In genomic region chr7:47537716-47538640, GRCh38 we compare ENCODE assay signal across 10 cellular contexts. TPM values are rescaled to one million over a fixed set of nuclear protein-coding genes. Genes with fewer than 3 reads are reported as not detected.
DNase-seq lines count a peak whose midpoint lies in the region; ATAC-seq and TF ChIP-seq lines count a peak whose summit lies in the region.
"Had no signal": no experiment of that assay in that cellular context is flagged by ENCODE, and none has a peak within 500 bp of the region (broad histone marks: within the 10 kb centered on the region; RNA-seq: fewer than 3 reads in every experiment).

No MANE protein-coding gene starts in this region.

- peaks cover 28% of the 10 kb centered on the region for H3K27me3 ChIP-seq in GM23338 (ENCODE audit: insufficient read depth)
- no peaks in the 10 kb centered on the region for H3K27me3 ChIP-seq in right lobe of liver
- H3K27me3 ChIP-seq in smooth muscle cell (ENCODE audit: low read depth), result no peaks in the 10 kb centered on the region
- peaks cover 62% of the 10 kb centered on the region for H3K27me3 ChIP-seq in A673 (replicated peaks; ENCODE audit: insufficient read depth, low read depth, low read length, poor library complexity)

- H3K4me2 ChIP-seq in GM23338, result peak overlapping the region; percentile 87
- peak overlapping the region; percentile 98 for H3K4me2 ChIP-seq in smooth muscle cell

- ATAC-seq in GM23338 (no peak), right lobe of liver (no peak), sciatic nerve (no peak)
- ATAC-seq: activated CD8-positive, alpha-beta memory T cell treated with anti-CD3 and anti-CD28 coated beads, Interleukin-2, amount 10 ng/mL, durations not matched to agents 7 days and 5 days had no signal

- no peaks in the 10 kb centered on the region for H3K9me2 ChIP-seq in GM23338 (ENCODE audit: insufficient read depth)

- WGBS in right lobe of liver (ENCODE audit: insufficient coverage, low coverage, low lambda C conversion rate, missing lambda C conversion rate), result 43% methylated on average over 11 of the region's 17 CpGs
- WGBS in smooth muscle cell (ENCODE audit: low lambda C conversion rate), result 50% methylated on average over 17 of the region's 17 CpGs

- H3K9ac ChIP-seq in smooth muscle cell (ENCODE audit: low read depth), result peak overlapping the region; percentile 69

- no peak overlapping the region for H3K27ac Mint-ChIP-seq in GM23338
- H3K27ac Mint-ChIP-seq: activated CD8-positive, alpha-beta memory T cell treated with anti-CD3 and anti-CD28 coated beads, Interleukin-2, amount 10 ng/mL, durations not matched to agents 7 days and 5 days had no signal

- H3K4me3 Mint-ChIP-seq in GM23338, result peak overlapping the region; percentile 72
- H3K4me3 Mint-ChIP-seq: activated CD8-positive, alpha-beta memory T cell treated with anti-CD3 and anti-CD28 coated beads, Interleukin-2, amount 10 ng/mL, durations not matched to agents 7 days and 5 days had no signal

- peaks cover 17% of the 10 kb centered on the region for H4K20me1 ChIP-seq in GM23338 (replicated peaks; ENCODE audit: insufficient read depth)
- peaks cover 14% of the 10 kb centered on the region for H4K20me1 ChIP-seq in smooth muscle cell (ENCODE audit: low read depth)

- H3K36me3 Mint-ChIP-seq in GM23338 (ENCODE audit: low read depth), result peaks cover 5% of the 10 kb centered on the region; the same call in 1 of the 3 replicates
- H3K36me3 Mint-ChIP-seq: activated CD8-positive, alpha-beta memory T cell treated with anti-CD3 and anti-CD28 coated beads, Interleukin-2, amount 10 ng/mL, durations not matched to agents 7 days and 5 days had no signal

- BruUV-seq in A673 (replicated peaks; lab: Mats Ljungman, UMichigan), result no TSS peak

- H3K27ac ChIP-seq in GM23338 (ENCODE audit: low read depth) (no peak overlapping the region), right lobe of liver (peak overlapping the region; percentile 30 to 57 (median 55)), smooth muscle cell (ENCODE audit: low read depth) (peak overlapping the region; percentile 95), A673 (ENCODE audit: low read depth, low read length, poor library complexity, severe bottlenecking) (no peak overlapping the region)

- no peak for TF ChIP-seq POLR2A in right lobe of liver (IDR thresholded peaks at IDR 0.05)

- H2AFZ ChIP-seq in GM23338 (peak overlapping the region; percentile 60; the same call in 1 of the 2 replicates), smooth muscle cell (ENCODE audit: low read depth) (peak overlapping the region; percentile 28)

- H3K4me1 ChIP-seq in GM23338 (ENCODE audit: insufficient read depth), result peaks cover 41% of the 10 kb centered on the region
- H3K4me1 ChIP-seq in right lobe of liver, result peaks cover 0 to 58% (median 32%) of the 10 kb centered on the region in 4 donors
- peaks cover 51% of the 10 kb centered on the region for H3K4me1 ChIP-seq in smooth muscle cell (ENCODE audit: low read depth)
- no peaks in the 10 kb centered on the region for H3K4me1 ChIP-seq in A673 (ENCODE audit: insufficient read depth, low read length, poor library complexity, severe bottlenecking)

- peaks cover 53% of the 10 kb centered on the region for H3K4me1 Mint-ChIP-seq in GM23338
- H3K4me1 Mint-ChIP-seq: activated CD8-positive, alpha-beta memory T cell treated with anti-CD3 and anti-CD28 coated beads, Interleukin-2, amount 10 ng/mL, durations not matched to agents 7 days and 5 days had no signal

- intact Hi-C loops in right lobe of liver (cut with DNase I), result no loop called here
- intact Hi-C loops in A673 (cut with micrococcal nuclease; ENCODE audit: unreplicated experiment), result no loop called here
- intact Hi-C loops in sciatic nerve (cut with DNase I), result no loop called here

- H3K9me3 ChIP-seq in right lobe of liver (no peaks in the 10 kb centered on the region), smooth muscle cell (replicated peaks; ENCODE audit: low read depth) (no peaks in the 10 kb centered on the region), A673 (ENCODE audit: low read depth, low read length, poor library complexity, severe bottlenecking) (no peaks in the 10 kb centered on the region)

- CTCF ChIA-PET in A673 (lab: Charles Lee), result no interaction called here

- H3F3A ChIP-seq in GM23338 (replicated peaks; ENCODE audit: low read depth) (peaks cover 5% of the 10 kb centered on the region; the same call in 1 of the 2 replicates), smooth muscle cell (ENCODE audit: low read depth) (peaks cover 30% of the 10 kb centered on the region)

- DNase-seq in GM23338 (ENCODE audit: low spot score) (peak; percentile 13), cardiac fibroblast (ENCODE audit: low read depth in 2 of 2) (no peak), right lobe of liver (no peak), smooth muscle cell (lab: John Stamatoyannopoulos, UW; ENCODE audit: unreplicated experiment) (no peak), NCI-H1417 (lab: John Stamatoyannopoulos, UW) (no peak), A673 (ENCODE audit: low spot score) (no peak), GM19240 (ENCODE audit: insufficient read length, low spot score) (no peak), sciatic nerve (ENCODE audit: low spot score) (no peak)
- DNase-seq: activated CD8-positive, alpha-beta memory T cell treated with anti-CD3 and anti-CD28 coated beads, Interleukin-2, amount 10 ng/mL, durations not matched to agents 7 days and 5 days; stimulated activated CD4-positive, alpha-beta T cell treated with anti-CD3 and anti-CD28 coated beads, Interleukin-1b, Interleukin-23, amount 100 ng/mL, for 48 hours had no signal

- peaks cover 23% of the 10 kb centered on the region for H3K27me3 Mint-ChIP-seq in GM23338 (ENCODE audit: insufficient read depth, low read depth, poor library complexity)

- POLR2A ChIA-PET in A673 (lab: Charles Lee; ENCODE audit: low non-redundant PET), result interaction anchor here (0.6 kb wide), 1 partner anchor 1252 kb away, joined by 5 read pairs; no protein-coding TSS in a partner anchor

- TF ChIP-seq CTCF in GM23338 (conservative IDR thresholded peaks at IDR 0.05; ENCODE audit: low read depth in 2 of 2) (no peak), cardiac fibroblast (IDR thresholded peaks at IDR 0.05; ENCODE audit: low read depth, low read length) (no peak), right lobe of liver (IDR thresholded peaks at IDR 0.05) (no peak), smooth muscle cell (IDR thresholded peaks at IDR 0.05; ENCODE audit: borderline replicate concordance, insufficient read depth, poor library complexity, severe bottlenecking) (no peak), A673 (conservative IDR thresholded peaks at IDR 0.05; ENCODE audit: low read depth, low read length) (no peak)

- H3K9me3 Mint-ChIP-seq in GM23338, result no peaks in the 10 kb centered on the region; the same call in 2 of the 3 replicates

- H3K36me3 ChIP-seq in GM23338 (ENCODE audit: insufficient read depth), result no peaks in the 10 kb centered on the region
- no peaks in the 10 kb centered on the region for H3K36me3 ChIP-seq in right lobe of liver
- H3K36me3 ChIP-seq in smooth muscle cell (ENCODE audit: low read depth), result no peaks in the 10 kb centered on the region
- no peaks in the 10 kb centered on the region for H3K36me3 ChIP-seq in A673 (ENCODE audit: insufficient read depth, low read length, poor library complexity, severe bottlenecking)

- H3K4me3 ChIP-seq in GM23338 (peak overlapping the region; percentile 63), cardiac fibroblast (replicated peaks in 1 of 2; ENCODE audit: low read depth in 2 of 2, low read length in 2 of 2) (peak overlapping the region; percentile 36 to 54), right lobe of liver (peak overlapping the region; percentile 43 to 57 (median 57)), smooth muscle cell (peak overlapping the region; percentile 63), A673 (ENCODE audit: low read depth, low read length, poor library complexity, severe bottlenecking) (no peak overlapping the region)

- H3K79me2 ChIP-seq in GM23338 (replicated peaks; ENCODE audit: insufficient read depth) (peaks cover 36% of the 10 kb centered on the region), smooth muscle cell (ENCODE audit: low read depth) (peaks cover 61% of the 10 kb centered on the region)

TF ChIP-seq in GM23338, 12 proteins besides CTCF, POLR2A, EP300 and RAD21 (continues in another document):
- TF ChIP-seq CREB1 (CRISPR knock-in tag; IDR thresholded peaks at IDR 0.05; ENCODE audit: low read depth) (no peak), EZH2 (IDR thresholded peaks at IDR 0.05; ENCODE audit: low read depth, unreplicated experiment) (no peak), REST (IDR thresholded peaks at IDR 0.05; ENCODE audit: unreplicated experiment) (no peak), JUNB (IDR thresholded peaks at IDR 0.05; ENCODE audit: unreplicated experiment) (no peak), EZH2phosphoT487 (IDR thresholded peaks at IDR 0.05; ENCODE audit: unreplicated experiment) (no peak), POLR2AphosphoS5 (IDR thresholded peaks at IDR 0.05; ENCODE audit: low read depth) (no peak), NANOG (IDR thresholded peaks at IDR 0.05; ENCODE audit: borderline replicate concordance) (no peak)

RNA-seq across cellular contexts. Expression of gene TNS3, which starts 43.9 kb away (rescaled TPM):
- 20.6 and 28.7 TPM in 2 replicates for total RNA-seq in GM23338 (2014; rRNA removed; shearing (Covaris generic))
- polyA plus RNA-seq in GM23338 (2016; fragmentation: Nextera tagmentation; extraction: Ambion mirVana), result 6.2 TPM in 2 replicates
- 10 to 100 TPM; 51.2 to 95.0 (median 58.4) TPM for total RNA-seq in right lobe of liver
- total RNA-seq in smooth muscle cell, result 46.6 and 50.5 TPM in 2 replicates
- polyA plus RNA-seq in smooth muscle cell, result 27.5 and 32.6 TPM in 2 replicates
- total RNA-seq in A673 (2021), result 0.04 TPM in 1 of 2 replicates, not detected in the other
- total RNA-seq in sciatic nerve, result 230 TPM

Comparison
In these comparisons a context has a peak if more than half of its experiments do, and no peak if none do; other contexts are left out.
1. H3K27ac ChIP-seq: peak in right lobe of liver (3 of 3) and smooth muscle cell (single experiment); none in GM23338 (single experiment) and A673 (single experiment).
2. RNA of gene TNS3, which starts 43.9 kb away (total RNA-seq): 230 TPM in sciatic nerve (single experiment), 51.2 to 95.0 TPM in right lobe of liver, 46.6 to 50.5 TPM in smooth muscle cell and 20.6 to 28.7 TPM in GM23338; 0.04 TPM in A673; every median in the first group is over 10 times any median in the second.